7 cellular contexts compared by ENCODE assay signal in the genomic region with DNA sequence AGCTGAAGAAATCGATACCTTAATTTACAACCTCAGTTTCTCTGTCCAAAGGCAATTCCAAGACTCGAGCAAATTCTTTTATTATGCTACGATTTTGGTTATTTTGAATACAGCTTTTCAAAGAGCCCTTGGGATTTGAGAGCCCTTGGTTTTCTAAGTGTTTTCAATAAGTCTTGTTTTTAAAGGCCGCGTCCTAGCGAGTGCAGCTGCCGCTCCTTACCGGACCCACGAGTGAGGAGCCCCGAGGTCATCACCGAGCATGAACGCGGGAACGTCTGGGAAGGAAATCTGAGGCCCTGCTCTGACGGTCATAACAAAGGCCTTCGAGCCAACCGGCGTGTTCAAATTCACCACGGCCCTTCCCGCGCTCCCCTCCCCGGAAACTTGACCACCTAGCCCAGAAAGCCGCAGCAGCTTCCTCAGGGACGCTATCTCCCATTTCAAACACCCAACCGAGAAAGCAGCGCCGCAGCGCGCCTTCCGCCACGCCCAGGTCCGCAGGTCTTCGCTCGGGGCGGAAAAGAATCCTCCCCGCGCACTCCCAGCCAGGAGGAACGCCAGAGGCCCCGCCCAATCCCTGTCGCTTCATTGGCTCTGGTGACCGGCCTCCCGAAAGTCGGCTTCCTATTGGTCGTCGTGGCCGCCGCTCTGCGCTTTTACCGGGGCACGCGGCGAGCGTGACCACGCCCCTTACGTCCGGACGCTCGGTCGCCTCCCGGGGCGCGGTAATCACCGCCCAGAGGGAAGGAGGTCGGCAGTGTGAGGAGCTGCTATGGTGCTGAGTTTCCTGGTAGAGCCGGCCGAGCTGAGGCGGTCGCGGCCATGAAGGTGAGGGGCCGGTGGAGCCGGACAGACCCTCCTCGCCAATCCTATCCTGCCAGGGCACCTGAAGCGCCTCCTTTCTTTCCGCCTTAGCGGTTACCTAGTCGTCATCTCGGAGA. TPM values are rescaled to one million over a fixed set of nuclear protein-coding genes. Genes with fewer than 3 reads are reported as not detected.
A peak's percentile ranks its signal among the peaks of the same experiment; 100 is the strongest.
DNase-seq lines count a peak whose midpoint lies in the region; ATAC-seq lines count a peak whose summit lies in the region.

A gene with protein sequence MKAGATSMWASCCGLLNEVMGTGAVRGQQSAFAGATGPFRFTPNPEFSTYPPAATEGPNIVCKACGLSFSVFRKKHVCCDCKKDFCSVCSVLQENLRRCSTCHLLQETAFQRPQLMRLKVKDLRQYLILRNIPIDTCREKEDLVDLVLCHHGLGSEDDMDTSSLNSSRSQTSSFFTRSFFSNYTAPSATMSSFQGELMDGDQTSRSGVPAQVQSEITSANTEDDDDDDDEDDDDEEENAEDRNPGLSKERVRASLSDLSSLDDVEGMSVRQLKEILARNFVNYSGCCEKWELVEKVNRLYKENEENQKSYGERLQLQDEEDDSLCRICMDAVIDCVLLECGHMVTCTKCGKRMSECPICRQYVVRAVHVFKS (plus strand): TSS at position 728 of the 941 bp plus-strand sequence. CDS start 95 bp downstream, at position 823.

- peak; percentile 98 to 99 for DNase-seq in NCI-H2081 (lab: John Stamatoyannopoulos, UW)
- peak; percentile 100 for DNase-seq in T1000 (lab: John Stamatoyannopoulos, UW)
- peak; percentile 100 for DNase-seq in astrocyte of the hippocampus (ENCODE audit: low read depth, low spot score)
- peak; percentile 99 for DNase-seq in hepatic stellate cell (ENCODE audit: low spot score)
- peak; percentile 92 for DNase-seq in renal cortical epithelial cell (ENCODE audit: low read depth)

- ATAC-seq in GM18508 (IDR thresholded peaks at IDR 0.05; ENCODE audit: insufficient read depth, unreplicated experiment) (peak; percentile 68), HG03025 (IDR thresholded peaks at IDR 0.05; ENCODE audit: low FRiP score, unreplicated experiment) (peak; percentile 92)

RNA-seq across cellular contexts. Expression of the gene that starts here (rescaled TPM):
- total RNA-seq in renal cortical epithelial cell = 64.1 and 71.2 TPM in 2 replicates

Comparison
In these comparisons a context has a peak if more than half of its experiments do, and no peak if none do; other contexts are left out.
1. Peak in every context shown above with its lines: DNase-seq and ATAC-seq.